ENCODE assay signal across 30 cellular contexts in genomic region chr7:131251371-131251770, GRCh38.
DNase-seq lines count a peak whose midpoint lies in the region; ATAC-seq and TF ChIP-seq lines count a peak whose summit lies in the region.
"Had no signal": no experiment of that assay in that cellular context is flagged by ENCODE, and none has a peak within 500 bp of the region (broad histone marks: within the 10 kb centered on the region; RNA-seq: fewer than 3 reads in every experiment).

No MANE protein-coding gene starts in this region.

- no peak overlapping the region for H3K27ac ChIP-seq in trophoblast cell (ENCODE audit: low read depth, low read length)
- H3K27ac ChIP-seq: 22Rv1; BLaER1; BLaER1 treated with 17β-estradiol and CSF1 and Interleukin-3, amounts not matched to agents 10 nM and 100 nM; C4-2B had no signal

- H2BK5ac ChIP-seq in trophoblast cell (ENCODE audit: low read depth, low read length, poor library complexity): no peak overlapping the region

- H3K9ac ChIP-seq in trophoblast cell (ENCODE audit: low read length): no peak overlapping the region
- H3K9ac ChIP-seq: BLaER1; BLaER1 treated with 17β-estradiol and CSF1 and Interleukin-3, amounts not matched to agents 10 nM and 100 nM had no signal

- H3K36me3 ChIP-seq in trophoblast cell (ENCODE audit: control insufficient read depth in 1 of 2, insufficient read depth in 2 of 2, low read length in 2 of 2): no peaks in the 10 kb centered on the region
- H3K36me3 ChIP-seq: BE2C; BLaER1; BLaER1 treated with 17β-estradiol and CSF1 and Interleukin-3, amounts not matched to agents 10 nM and 100 nM had no signal

- no peaks in the 10 kb centered on the region for H3K27me3 Mint-ChIP-seq in osteocyte (ENCODE audit: unreplicated experiment)

- peaks cover 6% of the 10 kb centered on the region for H3K36me3 Mint-ChIP-seq in osteocyte (ENCODE audit: unreplicated experiment)
- H3K36me3 Mint-ChIP-seq: CD14-positive monocyte had no signal

- H3K4me3 ChIP-seq in trophoblast cell (ENCODE audit: low read depth, low read length): no peak overlapping the region
- H3K4me3 ChIP-seq: A549; BLaER1; BLaER1 treated with 17β-estradiol and CSF1 and Interleukin-3, amounts not matched to agents 10 nM and 100 nM had no signal

- H2BK12ac ChIP-seq in trophoblast cell (ENCODE audit: low read length): no peak overlapping the region

- peaks cover 14% of the 10 kb centered on the region for H3K9me3 Mint-ChIP-seq in osteocyte (ENCODE audit: unreplicated experiment)

- H3K79me2 ChIP-seq in trophoblast cell (ENCODE audit: control insufficient read depth, insufficient read depth, low read length, poor library complexity): no peaks in the 10 kb centered on the region

- H2AFZ ChIP-seq in trophoblast cell (ENCODE audit: insufficient read depth, low read length, poor library complexity): no peak overlapping the region

- WGBS in trophoblast cell (ENCODE audit: extremely low coverage, insufficient coverage, insufficient read length): no CpG with 5 or more reads among the region's 2 CpGs

- no peak for TF ChIP-seq CTCF in osteocyte (IDR thresholded peaks at IDR 0.05)

- H3K23ac ChIP-seq in trophoblast cell (ENCODE audit: low read length): no peak overlapping the region

- no peak overlapping the region for H3K14ac ChIP-seq in trophoblast cell (ENCODE audit: low read length)

- no peaks in the 10 kb centered on the region for H3K9me3 ChIP-seq in trophoblast cell (ENCODE audit: insufficient read depth, low read depth, low read length)

- H3K4me1 Mint-ChIP-seq in osteocyte (ENCODE audit: unreplicated experiment): peaks cover 14% of the 10 kb centered on the region
- H3K4me1 Mint-ChIP-seq: B cell; CD4-positive, CD25-positive, alpha-beta regulatory T cell had no signal

- no peak overlapping the region for H3K4ac ChIP-seq in trophoblast cell (ENCODE audit: low read depth, low read length)

- ATAC-seq in HG03469 (IDR thresholded peaks at IDR 0.05; ENCODE audit: unreplicated experiment): no peak
- ATAC-seq: A549; CD8-positive, alpha-beta T cell had no signal

- no peaks in the 10 kb centered on the region for H3K27me3 ChIP-seq in trophoblast cell (ENCODE audit: insufficient read depth, low read length)
- H3K27me3 ChIP-seq: BE2C; BLaER1; BLaER1 treated with 17β-estradiol and CSF1 and Interleukin-3, amounts not matched to agents 10 nM and 100 nM had no signal

- no peak overlapping the region for H3K27ac Mint-ChIP-seq in osteocyte (ENCODE audit: unreplicated experiment)
- H3K27ac Mint-ChIP-seq: B cell; CD14-positive monocyte; CD4-positive, alpha-beta memory T cell; CD4-positive, alpha-beta T cell; CD4-positive, CD25-positive, alpha-beta regulatory T cell; CD8-positive, alpha-beta T cell had no signal

- H3K4me1 ChIP-seq in trophoblast cell (ENCODE audit: control insufficient read depth in 1 of 2, insufficient read depth in 2 of 2, low read length in 2 of 2): peaks cover 0 to 6% of the 10 kb centered on the region in 2 experiments
- H3K4me1 ChIP-seq: BE2C, BLaER1, Caco-2 had no signal

- no peak overlapping the region for H2BK120ac ChIP-seq in trophoblast cell (ENCODE audit: insufficient read depth, low read length, poor library complexity)

- no peaks in the 10 kb centered on the region for H3K79me1 ChIP-seq in trophoblast cell (ENCODE audit: low read length)

- H4K91ac ChIP-seq in trophoblast cell (ENCODE audit: low read depth, low read length): no peak overlapping the region

- no peak overlapping the region for H4K12ac ChIP-seq in trophoblast cell (ENCODE audit: low read depth, low read length)

- no peak overlapping the region for H4K8ac ChIP-seq in trophoblast cell (ENCODE audit: low read depth, low read length)

- no peak overlapping the region for H3K4me3 Mint-ChIP-seq in osteocyte (ENCODE audit: unreplicated experiment)
- H3K4me3 Mint-ChIP-seq: B cell; CD14-positive monocyte; CD4-positive, alpha-beta memory T cell; CD4-positive, alpha-beta T cell; CD4-positive, CD25-positive, alpha-beta regulatory T cell; CD8-positive, alpha-beta memory T cell; CD8-positive, alpha-beta T cell had no signal

- H3K4me2 ChIP-seq in trophoblast cell (ENCODE audit: low read length): no peak overlapping the region
- H3K4me2 ChIP-seq: A549; BLaER1; BLaER1 treated with 17β-estradiol and CSF1 and Interleukin-3, amounts not matched to agents 10 nM and 100 nM had no signal

- no peak overlapping the region for H2AK5ac ChIP-seq in trophoblast cell (ENCODE audit: low read length)

- DNase-seq in osteocyte (ENCODE audit: extremely low spot score, unreplicated experiment) (peak; percentile 15), trophoblast cell (peak; percentile 66 to 84), inferior parietal cortex (ENCODE audit: extremely low spot score) (no peak)
- DNase-seq: 8988T; ACHN; AML-193; BE2C; C1 segment of cervical spinal cord; Caco-2; Calu3; CD4-positive, alpha-beta memory T cell; CD4-positive, alpha-beta T cell; CD4-positive, CD25-positive, alpha-beta regulatory T cell; CD8-positive, alpha-beta memory T cell; CD8-positive, alpha-beta T cell; COR-L47; DMS 273 treated with DMSO at 0.1 percent for 48 hours; DMS153; DMS53; DMS79; DND-41; EL had no signal

- no peak overlapping the region for H3K18ac ChIP-seq in trophoblast cell (ENCODE audit: low read length)
